ENCODE assay signal across 8 cellular contexts in genomic region chr15:68829068-68829467, GRCh38. TPM values are rescaled to one million over a fixed set of nuclear protein-coding genes. Genes with fewer than 3 reads are reported as not detected.
A peak's percentile ranks its signal among the peaks of the same experiment; 100 is the strongest.
DNase-seq lines count a peak whose midpoint lies in the region; ATAC-seq, FAIRE-seq and TF ChIP-seq lines count a peak whose summit lies in the region.

No MANE protein-coding gene starts in this region.

- intact Hi-C loops in MCF 10A (cut with micrococcal nuclease) (loop anchor here (1.0 kb wide), 1 partner anchor 99 kb away; no protein-coding TSS in a partner anchor), breast epithelium (cut with DNase I; ENCODE audit: low total_unique reads) (no loop called here), endothelial cell of umbilical vein (cut with micrococcal nuclease) (loop anchor here (1.0 to 2.0 kb wide), 2 partner anchors 46 to 99 kb away; no protein-coding TSS in a partner anchor)

- no peaks in the 10 kb centered on the region for H3K9me3 Mint-ChIP-seq in MCF 10A (ENCODE audit: unreplicated experiment)
- no peaks in the 10 kb centered on the region for H3K9me3 Mint-ChIP-seq in natural killer cell treated with Interleukin-12 subunit alpha and Interleukin-12 subunit beta and Interleukin-15 and Interleukin-18, amount 100 ng/mL, for 72 hours

- POLR2A ChIA-PET in MCF 10A (lab: Yijun Ruan, JAX) = interaction anchor here (0.9 to 1.3 kb wide), 2 partner anchors 10 to 11 kb away, joined by 3 read pairs; no protein-coding TSS in a partner anchor
- POLR2A ChIA-PET in endothelial cell of umbilical vein (lab: Charles Lee) = interaction anchor here (0.7 kb wide), 1 partner anchor 53 kb away, joined by 3 read pairs; no protein-coding TSS in a partner anchor

- H3K27ac ChIP-seq in breast epithelium = no peak overlapping the region
- H3K27ac ChIP-seq in endothelial cell of umbilical vein (ENCODE audit: insufficient read depth, low read depth, low read length) = no peak overlapping the region

- no peaks in the 10 kb centered on the region for H4K20me1 ChIP-seq in endothelial cell of umbilical vein (replicated peaks; ENCODE audit: control insufficient read depth, extremely low read depth, insufficient read depth, low read length)

- BruUV-seq in MCF 10A (replicated peaks; lab: Mats Ljungman, UMichigan) = no TSS peak
- no TSS peak for BruUV-seq in endothelial cell of umbilical vein (replicated peaks; lab: Mats Ljungman, UMichigan)

- H3K4me3 ChIP-seq in breast epithelium (no peak overlapping the region), endothelial cell of umbilical vein (replicated peaks in 1 of 3; ENCODE audit: insufficient read depth in 1 of 3, low read depth in 1 of 3, low read length in 3 of 3) (no peak overlapping the region)

- H3K9me3 ChIP-seq in breast epithelium (no peaks in the 10 kb centered on the region), endothelial cell of umbilical vein (replicated peaks; ENCODE audit: control insufficient read depth, insufficient read depth, low read length) (no peaks in the 10 kb centered on the region)

- no peak overlapping the region for H3K27ac Mint-ChIP-seq in MCF 10A (ENCODE audit: low read depth, unreplicated experiment)
- no peak overlapping the region for H3K27ac Mint-ChIP-seq in natural killer cell treated with Interleukin-12 subunit alpha and Interleukin-12 subunit beta and Interleukin-15 and Interleukin-18, amount 100 ng/mL, for 72 hours

- no peaks in the 10 kb centered on the region for H3K79me2 ChIP-seq in endothelial cell of umbilical vein (ENCODE audit: control insufficient read depth, insufficient read depth, low read length)

- no peaks in the 10 kb centered on the region for H3K4me1 ChIP-seq in breast epithelium
- no peaks in the 10 kb centered on the region for H3K4me1 ChIP-seq in endothelial cell of umbilical vein (ENCODE audit: control insufficient read depth, extremely low read depth, insufficient read depth, low read length)

- TF ChIP-seq POLR2A in breast epithelium (IDR thresholded peaks at IDR 0.05) (no peak), endothelial cell of umbilical vein (IDR thresholded peaks at IDR 0.05; ENCODE audit: low read depth, low read length) (no peak)

- no peaks in the 10 kb centered on the region for H3K27me3 Mint-ChIP-seq in MCF 10A (ENCODE audit: insufficient read depth, unreplicated experiment)
- H3K27me3 Mint-ChIP-seq in natural killer cell treated with Interleukin-12 subunit alpha and Interleukin-12 subunit beta and Interleukin-15 and Interleukin-18, amount 100 ng/mL, for 72 hours = peaks cover 0 to 6% of the 10 kb centered on the region in 2 donors

- no peak overlapping the region for H3K4me3 Mint-ChIP-seq in MCF 10A (ENCODE audit: unreplicated experiment)
- no peak overlapping the region for H3K4me3 Mint-ChIP-seq in natural killer cell treated with Interleukin-12 subunit alpha and Interleukin-12 subunit beta and Interleukin-15 and Interleukin-18, amount 100 ng/mL, for 72 hours

- no peaks in the 10 kb centered on the region for H3K9me1 ChIP-seq in endothelial cell of umbilical vein (replicated peaks; ENCODE audit: control insufficient read depth, extremely low read depth, insufficient read depth, low read length)

- H3K36me3 Mint-ChIP-seq in MCF 10A (ENCODE audit: insufficient read depth, unreplicated experiment) = no peaks in the 10 kb centered on the region
- H3K36me3 Mint-ChIP-seq in natural killer cell treated with Interleukin-12 subunit alpha and Interleukin-12 subunit beta and Interleukin-15 and Interleukin-18, amount 100 ng/mL, for 72 hours = no peaks in the 10 kb centered on the region

- H2AFZ ChIP-seq in endothelial cell of umbilical vein (ENCODE audit: low read depth, low read length) = no peak overlapping the region

- CTCF ChIA-PET in MCF 10A (lab: Yijun Ruan, JAX) = interaction anchor here (0.6 to 1.2 kb wide), 4 partner anchors 23 to 378 kb away, joined by 3 to 4 read pairs (median 4); no protein-coding TSS in a partner anchor
- CTCF ChIA-PET in endothelial cell of umbilical vein (lab: Charles Lee) = interaction anchor here (0.6 to 2.0 kb wide), 35 partner anchors 8 to 576 kb away, joined by 3 to 28 read pairs (median 4); no protein-coding TSS in a partner anchor

- FAIRE-seq in endothelial cell of umbilical vein (lab: Jason Lieb, UNC) = peak; percentile 12

- no peaks in the 10 kb centered on the region for H3K4me1 Mint-ChIP-seq in MCF 10A (ENCODE audit: insufficient read depth, unreplicated experiment)
- peaks cover 0 to 11% of the 10 kb centered on the region in 2 donors for H3K4me1 Mint-ChIP-seq in natural killer cell treated with Interleukin-12 subunit alpha and Interleukin-12 subunit beta and Interleukin-15 and Interleukin-18, amount 100 ng/mL, for 72 hours (ENCODE audit: low read depth in 2 of 2)

- dilution Hi-C loops in endothelial cell of umbilical vein (cut with MboI; ENCODE audit: extremely low pct_ligation_motif_present, low sequenced_read_pairs) = no loop called here

- TF ChIP-seq CTCF in MCF 10A (IDR thresholded peaks at IDR 0.05; ENCODE audit: unreplicated experiment) (peak; percentile 28), breast epithelium (IDR thresholded peaks at IDR 0.05) (no peak), endothelial cell of umbilical vein (IDR thresholded peaks at IDR 0.05; ENCODE audit: extremely low read depth in 1 of 2, insufficient read depth in 1 of 2, low read depth in 1 of 2, low read length in 2 of 2) (peak; percentile 29 to 57)

- DNase-seq in MCF 10A (ENCODE audit: unreplicated experiment) (peak; percentile 40), breast epithelium (ENCODE audit: low spot score in 2 of 2) (no peak), NCI-H82 (lab: John Stamatoyannopoulos, UW) (peak; percentile 64), endothelial cell of umbilical vein (ENCODE audit: low read depth, low spot score) (peak; percentile 81), 8988T (no peak), DMS153 treated with DMSO at 0.1 percent for 48 hours (lab: John Stamatoyannopoulos, UW; ENCODE audit: unreplicated experiment) (no peak)
- no peak for DNase-seq in natural killer cell treated with Interleukin-12 subunit alpha and Interleukin-12 subunit beta and Interleukin-15 and Interleukin-18, amount 100 ng/mL, for 72 hours (ENCODE audit: low spot score)
- DNase-seq in activated CD4-positive, CD25-positive, alpha-beta regulatory T cell treated with anti-CD3 and anti-CD28 coated beads, Interleukin-2, amount 50 U/mL, for 72 hours = no peak

- H3K36me3 ChIP-seq in breast epithelium (no peaks in the 10 kb centered on the region), endothelial cell of umbilical vein (ENCODE audit: control insufficient read depth in 2 of 2, extremely low read depth in 1 of 2, insufficient read depth in 2 of 2, low read length in 2 of 2) (no peaks in the 10 kb centered on the region)

- H3K9ac ChIP-seq in endothelial cell of umbilical vein (replicated peaks; ENCODE audit: extremely low read depth, insufficient read depth, low read length) = no peak overlapping the region

- H3K4me2 ChIP-seq in endothelial cell of umbilical vein (ENCODE audit: insufficient read depth, low read length) = no peak overlapping the region

- H3K27me3 ChIP-seq in breast epithelium = no peaks in the 10 kb centered on the region
- peaks cover 13 to 19% of the 10 kb centered on the region in 2 experiments for H3K27me3 ChIP-seq in endothelial cell of umbilical vein (ENCODE audit: control insufficient read depth in 2 of 2, insufficient read depth in 2 of 2, low read length in 2 of 2)

- ATAC-seq in natural killer cell treated with Interleukin-12 subunit alpha and Interleukin-12 subunit beta and Interleukin-15 and Interleukin-18, amount 100 ng/mL, for 72 hours = peak; percentile 73 to 77

TF ChIP-seq in endothelial cell of umbilical vein, 7 proteins besides CTCF, POLR2A, EP300 and RAD21:
- TF ChIP-seq FOS (IDR thresholded peaks at IDR 0.05; ENCODE audit: borderline replicate concordance, insufficient read depth, low read length) (no peak), POLR2AphosphoS5 (IDR thresholded peaks at IDR 0.05; ENCODE audit: insufficient read depth, low read depth, low read length) (no peak), MYC (IDR thresholded peaks at IDR 0.05; ENCODE audit: low read depth, low read length) (no peak), JUN (IDR thresholded peaks at IDR 0.05; ENCODE audit: borderline replicate concordance, insufficient read depth, insufficient read length, low read depth) (no peak), GATA2 (IDR thresholded peaks at IDR 0.05; ENCODE audit: insufficient read depth, insufficient read length, low read depth, low read length) (no peak), EZH2 (IDR thresholded peaks at IDR 0.05; ENCODE audit: borderline replicate concordance, low read depth, low read length, severe bottlenecking) (no peak), MAX (IDR thresholded peaks at IDR 0.05; ENCODE audit: insufficient read depth, insufficient read length) (peak; percentile 63)

RNA-seq across cellular contexts. Expression of gene ANP32A, which starts 8.4 kb away (rescaled TPM):
- 150 and 159 TPM in 2 replicates for total RNA-seq in MCF 10A (2022)
- 10 to 100 TPM; 57.0 to 63.4 (median 62.8) TPM for total RNA-seq in breast epithelium
- 169 and 179 TPM in 2 replicates for total RNA-seq in endothelial cell of umbilical vein
- 29.4 and 37.9 TPM in 2 replicates for polyA plus RNA-seq in endothelial cell of umbilical vein
- polyA plus RNA-seq in endothelial cell of umbilical vein (2011; cell fraction: cytosol; rRNA removed) = 87.1 and 87.3 TPM in 2 replicates
- 53.8 and 56.4 TPM in 2 replicates for polyA plus RNA-seq in endothelial cell of umbilical vein (2011; cell fraction: nucleus; rRNA removed)
- polyA plus RNA-seq in endothelial cell of umbilical vein (2012) = 136 and 198 TPM in 2 replicates
- 57.5 and 60.2 TPM in 2 replicates for polyA minus RNA-seq in endothelial cell of umbilical vein
- 58.3 TPM for polyA minus RNA-seq in endothelial cell of umbilical vein (2011; cell fraction: cytosol; rRNA and poly(A)+ RNA removed)
- polyA minus RNA-seq in endothelial cell of umbilical vein (2011; cell fraction: nucleus; rRNA and poly(A)+ RNA removed) = 33.2 and 34.9 TPM in 2 replicates
- 100 to 1,000 TPM; 208 to 278 TPM for total RNA-seq in natural killer cell treated with Interleukin-12 subunit alpha and Interleukin-12 subunit beta and Interleukin-15 and Interleukin-18, amount 100 ng/mL, for 72 hours

Comparison
In these comparisons a context has a peak if more than half of its experiments do, and no peak if none do; other contexts are left out.
1. DNase-seq: peak in MCF 10A (single experiment), NCI-H82 (single experiment) and endothelial cell of umbilical vein (single experiment); none in breast epithelium (0 of 2), natural killer cell treated with Interleukin-12 subunit alpha and Interleukin-12 subunit beta and Interleukin-15 and Interleukin-18, amount 100 ng/mL, for 72 hours (single experiment), 8988T (single experiment), activated CD4-positive, CD25-positive, alpha-beta regulatory T cell treated with anti-CD3 and anti-CD28 coated beads, Interleukin-2, amount 50 U/mL, for 72 hours (single experiment) and DMS153 treated with DMSO at 0.1 percent for 48 hours (single experiment).
2. CTCF ChIP-seq: peak in MCF 10A (single experiment) and endothelial cell of umbilical vein (2 of 2); none in breast epithelium (0 of 3).